ENCODE assay signal across 9 cellular contexts in the genomic region with DNA sequence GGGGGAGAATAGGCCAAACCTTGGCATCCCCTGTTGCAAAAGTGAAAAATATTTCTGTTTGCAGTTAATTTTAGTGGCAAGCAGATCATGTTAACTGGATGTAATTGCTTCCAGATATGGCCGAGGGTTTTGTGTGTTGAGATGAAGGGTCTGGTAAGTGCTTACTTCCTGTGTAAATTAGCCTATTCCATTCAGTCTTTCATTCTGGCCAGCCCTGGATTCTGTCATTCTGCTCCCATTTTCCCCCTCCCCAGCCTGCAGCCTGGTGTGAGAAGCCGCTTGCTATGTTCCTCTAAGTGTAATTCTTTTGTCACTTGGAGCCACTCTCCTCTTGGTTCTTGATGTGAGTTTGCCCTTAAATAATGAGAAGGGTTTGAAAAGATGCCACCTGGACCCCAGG. TPM values are rescaled to one million over a fixed set of nuclear protein-coding genes. Genes with fewer than 3 reads are reported as not detected.
DNase-seq lines count a peak whose midpoint lies in the region; ATAC-seq lines count a peak whose summit lies in the region.
"Had no signal": no experiment of that assay in that cellular context is flagged by ENCODE, and none has a peak within 500 bp of the region (broad histone marks: within the 10 kb centered on the region; RNA-seq: fewer than 3 reads in every experiment).

No MANE protein-coding gene starts in this region.

- no peak for ATAC-seq in activated T-helper 17 cell treated with anti-CD3 and anti-CD28 coated beads, Interleukin-2, amount 50 U/mL, for 72 hours (replicated peaks)
- no peak for ATAC-seq in GM19328 (IDR thresholded peaks at IDR 0.05; ENCODE audit: unreplicated experiment)
- ATAC-seq in HG02852 (IDR thresholded peaks at IDR 0.05; ENCODE audit: unreplicated experiment): no peak

- H3K4me1 Mint-ChIP-seq in activated T-helper 17 cell treated with anti-CD3 and anti-CD28 coated beads, Interleukin-2, amount 50 U/mL, for 72 hours: peaks cover 48% of the 10 kb centered on the region

- peaks cover 18% of the 10 kb centered on the region for H3K36me3 Mint-ChIP-seq in activated T-helper 17 cell treated with anti-CD3 and anti-CD28 coated beads, Interleukin-2, amount 50 U/mL, for 72 hours (ENCODE audit: low read depth)

- H3K27me3 Mint-ChIP-seq in activated T-helper 17 cell treated with anti-CD3 and anti-CD28 coated beads, Interleukin-2, amount 50 U/mL, for 72 hours: no peaks in the 10 kb centered on the region

- peak overlapping the region; percentile 67 for H3K27ac Mint-ChIP-seq in activated T-helper 17 cell treated with anti-CD3 and anti-CD28 coated beads, Interleukin-2, amount 50 U/mL, for 72 hours

- H3K4me3 Mint-ChIP-seq in activated T-helper 17 cell treated with anti-CD3 and anti-CD28 coated beads, Interleukin-2, amount 50 U/mL, for 72 hours: peak overlapping the region; percentile 73

- no peaks in the 10 kb centered on the region for H3K9me3 Mint-ChIP-seq in activated T-helper 17 cell treated with anti-CD3 and anti-CD28 coated beads, Interleukin-2, amount 50 U/mL, for 72 hours

- DNase-seq in DMS79 (lab: John Stamatoyannopoulos, UW) (peak; percentile 41), NCI-H1417 treated with DMSO at 0.1 percent for 48 hours (lab: John Stamatoyannopoulos, UW) (peak; percentile 80), posterior vena cava (ENCODE audit: low spot score) (peak; percentile 38)
- DNase-seq in activated effector memory CD4-positive, alpha-beta T cell treated with anti-CD3 and anti-CD28 coated beads, Interleukin-2, amount 50 U/mL, for 16 hours: no peak
- DNase-seq in stimulated activated CD4-positive, alpha-beta T cell treated with anti-CD3 and anti-CD28 coated beads, Interleukin-12 subunit alpha, Interleukin-12 subunit beta, amount 100 ng/mL, for 4 hours: no peak
- DNase-seq: activated CD4-positive, alpha-beta T cell treated with anti-CD3 and anti-CD28 coated beads for 1 hour had no signal

- intact Hi-C loops in posterior vena cava (cut with DNase I): no loop called here

RNA-seq across cellular contexts. Expression of a gene that starts 17.5 kb away (rescaled TPM):
- 10 to 100 TPM in 1 of 2 donors, 1 to 10 TPM in 1; 6.1 to 10.6 TPM for total RNA-seq in activated T-helper 17 cell treated with anti-CD3 and anti-CD28 coated beads, Interleukin-2, amount 50 U/mL, for 72 hours
- 100 to 1,000 TPM; 188 to 208 TPM for total RNA-seq in posterior vena cava

Comparison
In these comparisons a context has a peak if more than half of its experiments do, and no peak if none do; other contexts are left out.
1. DNase-seq: peak in DMS79 (single experiment), NCI-H1417 treated with DMSO at 0.1 percent for 48 hours (single experiment) and posterior vena cava (single experiment); none in activated effector memory CD4-positive, alpha-beta T cell treated with anti-CD3 and anti-CD28 coated beads, Interleukin-2, amount 50 U/mL, for 16 hours (single experiment) and stimulated activated CD4-positive, alpha-beta T cell treated with anti-CD3 and anti-CD28 coated beads, Interleukin-12 subunit alpha, Interleukin-12 subunit beta, amount 100 ng/mL, for 4 hours (single experiment).
2. RNA of a gene that starts 17.5 kb away (total RNA-seq): 188 to 208 TPM in posterior vena cava; 6.1 to 10.6 TPM in activated T-helper 17 cell treated with anti-CD3 and anti-CD28 coated beads, Interleukin-2, amount 50 U/mL, for 72 hours; every median in the first group is over 10 times any median in the second.